Comparison of ENCODE assay signal across 14 cellular contexts in genomic region chr19:3478409-3479176, GRCh38. TPM values are rescaled to one million over a fixed set of nuclear protein-coding genes. Genes with fewer than 3 reads are reported as not detected.
A peak's percentile ranks its signal among the peaks of the same experiment; 100 is the strongest.
DNase-seq lines count a peak whose midpoint lies in the region; ATAC-seq and TF ChIP-seq lines count a peak whose summit lies in the region.
"Had no signal": no experiment of that assay in that cellular context is flagged by ENCODE, and none has a peak within 500 bp of the region (broad histone marks: within the 10 kb centered on the region; RNA-seq: fewer than 3 reads in every experiment).

No MANE protein-coding gene starts in this region.

- H2BK5ac ChIP-seq in IMR-90 (ENCODE audit: low read depth, low read length, poor library complexity, severe bottlenecking) = no peak overlapping the region

- no peaks in the 10 kb centered on the region for H3K79me2 ChIP-seq in MM.1S (ENCODE audit: low read length)

- H2AFZ ChIP-seq in IMR-90 (replicated peaks; ENCODE audit: low read length, poor library complexity) (peak overlapping the region; percentile 63), MM.1S (ENCODE audit: low read length) (no peak overlapping the region)
- H2AFZ ChIP-seq: GM23248 had no signal

- H3K9me3 ChIP-seq in CD8-positive, alpha-beta T cell (ENCODE audit: low read length) = no peaks in the 10 kb centered on the region
- H3K9me3 ChIP-seq in IMR-90 (ENCODE audit: control insufficient read depth, insufficient read depth, low read length) (no peaks in the 10 kb centered on the region; the same call in 1 of the 2 replicates), MM.1S (replicated peaks; ENCODE audit: insufficient read depth, low read length) (no peaks in the 10 kb centered on the region)
- H3K9me3 ChIP-seq: mucosa of descending colon, suprapubic skin had no signal

- H3K4me2 ChIP-seq in IMR-90 (ENCODE audit: low read depth, low read length) = 0 out of 2 replicates have a peak overlapping the region, but pooled peaks have one; percentile 40
- H3K4me2 ChIP-seq in MM.1S (ENCODE audit: low read depth, low read length) = no peak overlapping the region

- no peak overlapping the region for H3K18ac ChIP-seq in IMR-90 (ENCODE audit: low read depth, low read length)

- H3K9ac ChIP-seq in IMR-90 (ENCODE audit: low read depth, low read length) (no peak overlapping the region), MM.1S (ENCODE audit: low read length) (no peak overlapping the region)
- H3K9ac ChIP-seq: GM23248 had no signal

- CTCF ChIA-PET in CD8-positive, alpha-beta T cell (lab: Charles Lee) = interaction anchor here (0.5 to 1.1 kb wide), 5 partner anchors 46 to 374 kb away, joined by 3 to 4 read pairs (median 3); no protein-coding TSS in a partner anchor
- CTCF ChIA-PET in IMR-90 (lab: Yijun Ruan, JAX) = no interaction called here

- H3K4me3 ChIP-seq in CD8-positive, alpha-beta T cell (ENCODE audit: low read depth, low read length) = peak overlapping the region; percentile 43
- no peak overlapping the region for H3K4me3 ChIP-seq in IMR-90 (ENCODE audit: insufficient read depth, low read depth, low read length)
- no peak overlapping the region for H3K4me3 ChIP-seq in MM.1S (ENCODE audit: low read length)
- H3K4me3 ChIP-seq: GM23248, mucosa of descending colon, suprapubic skin had no signal

- no peak overlapping the region for H4K8ac ChIP-seq in IMR-90 (ENCODE audit: low read depth in 2 of 2, low read length in 2 of 2)

- H2AK5ac ChIP-seq in IMR-90 (ENCODE audit: low read depth, low read length) = no peak overlapping the region

- H3K9me1 ChIP-seq in IMR-90 (ENCODE audit: insufficient read depth, low read length) = no peaks in the 10 kb centered on the region

- no peaks in the 10 kb centered on the region for H3K36me3 ChIP-seq in CD8-positive, alpha-beta T cell (ENCODE audit: insufficient read depth, low read length)
- H3K36me3 ChIP-seq in IMR-90 (ENCODE audit: control insufficient read depth, insufficient read depth, low read length) = no peaks in the 10 kb centered on the region
- no peaks in the 10 kb centered on the region for H3K36me3 ChIP-seq in MM.1S (replicated peaks; ENCODE audit: insufficient read depth, low read length)
- H3K36me3 ChIP-seq: suprapubic skin had no signal

- TF ChIP-seq POLR2A in IMR-90 (IDR thresholded peaks at IDR 0.05; ENCODE audit: low read depth, low read length) = no peak

- dilution Hi-C loops in IMR-90 (cut with HindIII; ENCODE audit: low sequenced_read_pairs, unreplicated experiment) = no loop called here

- intact Hi-C loops in CD8-positive, alpha-beta T cell (cut with DNase I, micrococcal nuclease) = loop anchor here in 1 of 2 experiments (2.0 kb wide), 1 partner anchor 44 kb away; no protein-coding TSS in a partner anchor
- intact Hi-C loops in IMR-90 (cut with micrococcal nuclease) = no loop called here
- intact Hi-C loops in activated T-helper 1 cell treated with anti-CD3 and anti-CD28 coated beads, Interleukin-12 subunit alpha, Interleukin-12 subunit beta, Interleukin-2, Interleukin-4 antibody, amounts not matched to agents 30 ng/mL and 10 ng/mL and 1 ng/mL, durations not matched to agents 14 hours and 24 hours and 36 hours (cut with micrococcal nuclease) = loop anchor here (1.0 to 2.0 kb wide), 2 partner anchors 16 to 193 kb away; no protein-coding TSS in a partner anchor

- peak; percentile 14 for ATAC-seq in CD8-positive, alpha-beta T cell
- ATAC-seq in IMR-90 (ENCODE audit: low read depth) (no peak), GM18519 (IDR thresholded peaks at IDR 0.05; ENCODE audit: low FRiP score, unreplicated experiment) (no peak)
- peak; percentile 42 to 46 for ATAC-seq in naive thymus-derived CD8-positive, alpha-beta T cell

- H2BK20ac ChIP-seq in IMR-90 (ENCODE audit: low read depth, low read length) = no peak overlapping the region

- no peak overlapping the region for H4K5ac ChIP-seq in IMR-90 (ENCODE audit: low read depth, low read length)

- no peaks in the 10 kb centered on the region for H3K9me2 ChIP-seq in MM.1S (replicated peaks; ENCODE audit: insufficient read depth, low read length)

- no peaks in the 10 kb centered on the region for H3K27me3 ChIP-seq in CD8-positive, alpha-beta T cell (ENCODE audit: insufficient read depth, low read length)
- H3K27me3 ChIP-seq in IMR-90 (ENCODE audit: control insufficient read depth, insufficient read depth, low read length) (peaks cover 43% of the 10 kb centered on the region), MM.1S (replicated peaks; ENCODE audit: insufficient read depth, low read length) (peaks cover 88% of the 10 kb centered on the region)

- no peak for TF ChIP-seq RAD21 in IMR-90 (IDR thresholded peaks at IDR 0.05; ENCODE audit: low read length)

- no peak overlapping the region for H3K56ac ChIP-seq in IMR-90 (ENCODE audit: extremely low read depth, insufficient read depth, low read length)

- no peaks in the 10 kb centered on the region for H3K9me3 Mint-ChIP-seq in CD8-positive, alpha-beta T cell
- no peaks in the 10 kb centered on the region for H3K9me3 Mint-ChIP-seq in activated T-helper 1 cell treated with anti-CD3 and anti-CD28 coated beads, Interleukin-12 subunit alpha, Interleukin-12 subunit beta, Interleukin-2, Interleukin-4 antibody, amounts not matched to agents 30 ng/mL and 10 ng/mL and 1 ng/mL, durations not matched to agents 14 hours and 24 hours and 36 hours
- no peaks in the 10 kb centered on the region for H3K9me3 Mint-ChIP-seq in naive thymus-derived CD8-positive, alpha-beta T cell

- no peak overlapping the region for H2BK15ac ChIP-seq in IMR-90 (ENCODE audit: low read depth, low read length)

- H3K4me1 Mint-ChIP-seq in CD8-positive, alpha-beta T cell (ENCODE audit: low read depth) = peaks cover 10% of the 10 kb centered on the region
- peaks cover 6% of the 10 kb centered on the region for H3K4me1 Mint-ChIP-seq in activated T-helper 1 cell treated with anti-CD3 and anti-CD28 coated beads, Interleukin-12 subunit alpha, Interleukin-12 subunit beta, Interleukin-2, Interleukin-4 antibody, amounts not matched to agents 30 ng/mL and 10 ng/mL and 1 ng/mL, durations not matched to agents 14 hours and 24 hours and 36 hours (ENCODE audit: low read depth)
- peaks cover 12 to 23% (median 12%) of the 10 kb centered on the region in 4 donors for H3K4me1 Mint-ChIP-seq in naive thymus-derived CD8-positive, alpha-beta T cell

- POLR2A ChIA-PET in CD8-positive, alpha-beta T cell (lab: Charles Lee) = no interaction called here
- POLR2A ChIA-PET in IMR-90 (lab: Charles Lee; ENCODE audit: unreplicated experiment) = no interaction called here
- POLR2A ChIA-PET in naive thymus-derived CD8-positive, alpha-beta T cell (lab: Charles Lee) = interaction anchor here (0.5 to 1.0 kb wide), 2 partner anchors 28 to 723 kb away, joined by 4 read pairs; partner anchors contain the start of gene FZR1

- H3K4ac ChIP-seq in IMR-90 (ENCODE audit: low read depth, low read length) = no peak overlapping the region

- in situ Hi-C loops in IMR-90 (cut with MboI; ENCODE audit: low sequenced_read_pairs) = loop anchor here (25.0 kb wide), 1 partner anchor 516 kb away; no protein-coding TSS in a partner anchor

- peak overlapping the region; percentile 69 for H3K4me3 Mint-ChIP-seq in CD8-positive, alpha-beta T cell
- H3K4me3 Mint-ChIP-seq in activated T-helper 1 cell treated with anti-CD3 and anti-CD28 coated beads, Interleukin-12 subunit alpha, Interleukin-12 subunit beta, Interleukin-2, Interleukin-4 antibody, amounts not matched to agents 30 ng/mL and 10 ng/mL and 1 ng/mL, durations not matched to agents 14 hours and 24 hours and 36 hours = peak overlapping the region; percentile 59
- peak overlapping the region; percentile 59 to 88 (median 79) for H3K4me3 Mint-ChIP-seq in naive thymus-derived CD8-positive, alpha-beta T cell

- no CpG with 5 or more reads among the region's 27 CpGs for WGBS in IMR-90 (ENCODE audit: extremely low coverage in 2 of 2, insufficient read length in 1 of 2), 2 experiments

- no peak overlapping the region for H3K27ac Mint-ChIP-seq in CD8-positive, alpha-beta T cell
- no peak overlapping the region for H3K27ac Mint-ChIP-seq in activated T-helper 1 cell treated with anti-CD3 and anti-CD28 coated beads, Interleukin-12 subunit alpha, Interleukin-12 subunit beta, Interleukin-2, Interleukin-4 antibody, amounts not matched to agents 30 ng/mL and 10 ng/mL and 1 ng/mL, durations not matched to agents 14 hours and 24 hours and 36 hours
- peak overlapping the region in 6 of 10 donors; percentile 53 to 88 (median 66) for H3K27ac Mint-ChIP-seq in naive thymus-derived CD8-positive, alpha-beta T cell

- no peaks in the 10 kb centered on the region for H3K36me3 Mint-ChIP-seq in CD8-positive, alpha-beta T cell
- no peaks in the 10 kb centered on the region for H3K36me3 Mint-ChIP-seq in activated T-helper 1 cell treated with anti-CD3 and anti-CD28 coated beads, Interleukin-12 subunit alpha, Interleukin-12 subunit beta, Interleukin-2, Interleukin-4 antibody, amounts not matched to agents 30 ng/mL and 10 ng/mL and 1 ng/mL, durations not matched to agents 14 hours and 24 hours and 36 hours (ENCODE audit: low read depth)
- no peaks in the 10 kb centered on the region for H3K36me3 Mint-ChIP-seq in naive thymus-derived CD8-positive, alpha-beta T cell

- TF ChIP-seq CTCF in CD8-positive, alpha-beta T cell (IDR thresholded peaks at IDR 0.05) = no peak
- TF ChIP-seq CTCF in IMR-90 (conservative IDR thresholded peaks at IDR 0.05; ENCODE audit: low read depth, low read length) (no peak), MM.1S (IDR thresholded peaks at IDR 0.05; ENCODE audit: low read length) (no peak)

- peak in 4 of 7 experiments; percentile 8 to 55 (median 25) for DNase-seq in CD8-positive, alpha-beta T cell
- no peak for DNase-seq in IMR-90
- DNase-seq in activated T-helper 1 cell treated with anti-CD3 and anti-CD28 coated beads, Interleukin-12 subunit alpha, Interleukin-12 subunit beta, Interleukin-2, Interleukin-4 antibody, amounts not matched to agents 30 ng/mL and 10 ng/mL and 1 ng/mL, durations not matched to agents 14 hours and 24 hours and 36 hours (ENCODE audit: low spot score) = no peak
- DNase-seq in naive thymus-derived CD8-positive, alpha-beta T cell = peak in 4 of 10 donors; percentile 10 to 34 (median 18)
- DNase-seq in MM.1S = no peak
- DNase-seq in activated effector memory CD4-positive, alpha-beta T cell treated with Interleukin-2 at 50 U/mL for 16 hours = no peak
- DNase-seq: DMS 273 treated with DMSO at 0.1 percent for 48 hours, NCI-H1930 had no signal

- H4K91ac ChIP-seq in IMR-90 (ENCODE audit: insufficient read depth, low read depth, low read length) = no peak overlapping the region

- no peaks in the 10 kb centered on the region for H3F3A ChIP-seq in MM.1S (ENCODE audit: insufficient read depth, low read length)

- no peaks in the 10 kb centered on the region for H4K20me1 ChIP-seq in IMR-90 (ENCODE audit: insufficient read depth, low read length)
- no peaks in the 10 kb centered on the region for H4K20me1 ChIP-seq in MM.1S (ENCODE audit: insufficient read depth, low read length)

- BruUV-seq in IMR-90 (replicated peaks; lab: Mats Ljungman, UMichigan) = no TSS peak

- H3K14ac ChIP-seq in IMR-90 (replicated peaks; ENCODE audit: low read depth, low read length) = no peak overlapping the region

- no peak overlapping the region for H2AK9ac ChIP-seq in IMR-90 (replicated peaks; ENCODE audit: low read depth, low read length, poor library complexity)

- no peak overlapping the region for H3K23ac ChIP-seq in IMR-90 (ENCODE audit: low read depth, low read length)

- no peak overlapping the region for H3K27ac ChIP-seq in CD8-positive, alpha-beta T cell (ENCODE audit: low read depth, low read length)
- H3K27ac ChIP-seq in IMR-90 (ENCODE audit: insufficient read depth, low read length) (no peak overlapping the region), MM.1S (ENCODE audit: low read length) (no peak overlapping the region)
- H3K27ac ChIP-seq: epithelial cell of prostate, GM23248, suprapubic skin had no signal

- H2BK120ac ChIP-seq in IMR-90 (ENCODE audit: low read depth, low read length) = no peak overlapping the region

- no peaks in the 10 kb centered on the region for H3K27me3 Mint-ChIP-seq in CD8-positive, alpha-beta T cell (ENCODE audit: low read depth)
- no peaks in the 10 kb centered on the region for H3K27me3 Mint-ChIP-seq in activated T-helper 1 cell treated with anti-CD3 and anti-CD28 coated beads, Interleukin-12 subunit alpha, Interleukin-12 subunit beta, Interleukin-2, Interleukin-4 antibody, amounts not matched to agents 30 ng/mL and 10 ng/mL and 1 ng/mL, durations not matched to agents 14 hours and 24 hours and 36 hours (ENCODE audit: insufficient read depth)
- H3K27me3 Mint-ChIP-seq in naive thymus-derived CD8-positive, alpha-beta T cell = no peaks in the 10 kb centered on the region

- H3K79me1 ChIP-seq in IMR-90 (ENCODE audit: low read depth in 1 of 2, low read length in 2 of 2) = no peaks in the 10 kb centered on the region

- peaks cover 18% of the 10 kb centered on the region for H3K4me1 ChIP-seq in CD8-positive, alpha-beta T cell (ENCODE audit: insufficient read depth, low read length)
- H3K4me1 ChIP-seq in IMR-90 (ENCODE audit: control insufficient read depth, insufficient read depth, low read length) (no peaks in the 10 kb centered on the region), MM.1S (ENCODE audit: low read length) (no peaks in the 10 kb centered on the region)
- H3K4me1 ChIP-seq: suprapubic skin had no signal

RNA-seq across cellular contexts. Expression of gene SMIM24, which starts 1.7 kb away (rescaled TPM):
- under 1 TPM in 1 of 2 experiments, not detected in 1; 0.56 TPM for total RNA-seq in CD8-positive, alpha-beta T cell
- not detected in 2 replicates for total RNA-seq in IMR-90 (2012; rRNA removed)
- not detected in 2 replicates for polyA plus RNA-seq in IMR-90 (2012; rRNA removed)
- 0.09 TPM in 1 of 2 replicates, not detected in the other for polyA plus RNA-seq in IMR-90 (2012; cell fraction: cytosol; rRNA removed)
- polyA plus RNA-seq in IMR-90 (2012; cell fraction: nucleus; rRNA removed; ENCODE audit: low replicate concordance) = not detected in 2 replicates
- not detected in 2 replicates for total RNA-seq in activated T-helper 1 cell treated with anti-CD3 and anti-CD28 coated beads, Interleukin-12 subunit alpha, Interleukin-12 subunit beta, Interleukin-2, Interleukin-4 antibody, amounts not matched to agents 30 ng/mL and 10 ng/mL and 1 ng/mL, durations not matched to agents 14 hours and 24 hours and 36 hours
- not detected for total RNA-seq in naive thymus-derived CD8-positive, alpha-beta T cell
- under 1 TPM; 0.43 to 0.57 (median 0.53) TPM for polyA plus RNA-seq in naive thymus-derived CD8-positive, alpha-beta T cell
- total RNA-seq: bronchial epithelial cell, GM23248 had no signal
- polyA plus RNA-seq: GM23248 had no signal

RNA-seq across cellular contexts. Expression of gene SMIM44, which starts 4.6 kb away (rescaled TPM):
- total RNA-seq in CD8-positive, alpha-beta T cell = not detected
- total RNA-seq in IMR-90 (2012; rRNA removed) = not detected in 2 replicates
- not detected in 2 replicates for polyA plus RNA-seq in IMR-90 (2012; rRNA removed)
- polyA plus RNA-seq in IMR-90 (2012; cell fraction: cytosol; rRNA removed) = not detected in 2 replicates
- not detected in 2 replicates for polyA plus RNA-seq in IMR-90 (2012; cell fraction: nucleus; rRNA removed; ENCODE audit: low replicate concordance)
- not detected in 2 replicates for total RNA-seq in activated T-helper 1 cell treated with anti-CD3 and anti-CD28 coated beads, Interleukin-12 subunit alpha, Interleukin-12 subunit beta, Interleukin-2, Interleukin-4 antibody, amounts not matched to agents 30 ng/mL and 10 ng/mL and 1 ng/mL, durations not matched to agents 14 hours and 24 hours and 36 hours
- total RNA-seq in naive thymus-derived CD8-positive, alpha-beta T cell = not detected
- not detected for polyA plus RNA-seq in naive thymus-derived CD8-positive, alpha-beta T cell
- total RNA-seq: bronchial epithelial cell, GM23248, suprapubic skin had no signal
- polyA plus RNA-seq: GM23248 had no signal

RNA-seq across cellular contexts. Expression of gene DOHH, which starts 21.9 kb away (rescaled TPM):
- 1 to 10 TPM; 3.4 to 3.9 TPM for total RNA-seq in CD8-positive, alpha-beta T cell
- total RNA-seq in IMR-90 (2012; rRNA removed) = 3.2 and 4.2 TPM in 2 replicates
- polyA plus RNA-seq in IMR-90 (2012; rRNA removed) = 9.2 and 13.6 TPM in 2 replicates
- 19.8 and 19.9 TPM in 2 replicates for polyA plus RNA-seq in IMR-90 (2012; cell fraction: cytosol; rRNA removed)
- 5.3 and 24.1 TPM in 2 replicates for polyA plus RNA-seq in IMR-90 (2012; cell fraction: nucleus; rRNA removed; ENCODE audit: low replicate concordance)
- total RNA-seq in activated T-helper 1 cell treated with anti-CD3 and anti-CD28 coated beads, Interleukin-12 subunit alpha, Interleukin-12 subunit beta, Interleukin-2, Interleukin-4 antibody, amounts not matched to agents 30 ng/mL and 10 ng/mL and 1 ng/mL, durations not matched to agents 14 hours and 24 hours and 36 hours = 20.6 and 21.6 TPM in 2 replicates
- total RNA-seq in naive thymus-derived CD8-positive, alpha-beta T cell = 1 to 10 TPM; 6.5 to 6.6 TPM
- polyA plus RNA-seq in naive thymus-derived CD8-positive, alpha-beta T cell = 10 to 100 TPM in 1 of 3 donors, 1 to 10 TPM in 2; 6.9 to 15.5 (median 7.8) TPM

RNA-seq across cellular contexts. Expression of gene FZR1, which starts 27.5 kb away (rescaled TPM):
- 100 to 1,000 TPM; 130 to 142 TPM for total RNA-seq in CD8-positive, alpha-beta T cell
- 21.5 and 24.4 TPM in 2 replicates for total RNA-seq in IMR-90 (2012; rRNA removed)
- polyA plus RNA-seq in IMR-90 (2012; rRNA removed) = 47.8 and 56.3 TPM in 2 replicates
- polyA plus RNA-seq in IMR-90 (2012; cell fraction: cytosol; rRNA removed) = 34.0 and 49.4 TPM in 2 replicates
- 57.9 and 195 TPM in 2 replicates for polyA plus RNA-seq in IMR-90 (2012; cell fraction: nucleus; rRNA removed; ENCODE audit: low replicate concordance)
- 41.1 and 45.3 TPM in 2 replicates for total RNA-seq in activated T-helper 1 cell treated with anti-CD3 and anti-CD28 coated beads, Interleukin-12 subunit alpha, Interleukin-12 subunit beta, Interleukin-2, Interleukin-4 antibody, amounts not matched to agents 30 ng/mL and 10 ng/mL and 1 ng/mL, durations not matched to agents 14 hours and 24 hours and 36 hours
- total RNA-seq in naive thymus-derived CD8-positive, alpha-beta T cell = 10 to 100 TPM; 61.2 to 65.1 TPM
- polyA plus RNA-seq in naive thymus-derived CD8-positive, alpha-beta T cell = 10 to 100 TPM in 1 of 3 donors, 1 to 10 TPM in 2; 8.1 to 11.8 (median 9.5) TPM

Comparison
In these comparisons a context has a peak if more than half of its experiments do, and no peak if none do; other contexts are left out.
1. ATAC-seq: peak in CD8-positive, alpha-beta T cell (single experiment) and naive thymus-derived CD8-positive, alpha-beta T cell (2 of 2); none in IMR-90 (single experiment) and GM18519 (single experiment).
2. DNase-seq: peak in CD8-positive, alpha-beta T cell (4 of 7); none in IMR-90 (single experiment), activated T-helper 1 cell treated with anti-CD3 and anti-CD28 coated beads, Interleukin-12 subunit alpha, Interleukin-12 subunit beta, Interleukin-2, Interleukin-4 antibody, amounts not matched to agents 30 ng/mL and 10 ng/mL and 1 ng/mL, durations not matched to agents 14 hours and 24 hours and 36 hours (single experiment), MM.1S (single experiment) and activated effector memory CD4-positive, alpha-beta T cell treated with Interleukin-2 at 50 U/mL for 16 hours (single experiment).
3. H3K27ac Mint-ChIP-seq: peak in naive thymus-derived CD8-positive, alpha-beta T cell (6 of 10); none in CD8-positive, alpha-beta T cell (single experiment) and activated T-helper 1 cell treated with anti-CD3 and anti-CD28 coated beads, Interleukin-12 subunit alpha, Interleukin-12 subunit beta, Interleukin-2, Interleukin-4 antibody, amounts not matched to agents 30 ng/mL and 10 ng/mL and 1 ng/mL, durations not matched to agents 14 hours and 24 hours and 36 hours (single experiment).
4. Peak in every context shown above with its lines, with median percentiles within 50 percentile points of each other: H3K4me3 Mint-ChIP-seq.